ENCODE assay signal across 20 cellular contexts in genomic region chr1:66557157-66557556, GRCh38. TPM values are rescaled to one million over a fixed set of nuclear protein-coding genes. Genes with fewer than 3 reads are reported as not detected.
"Had no signal": no experiment of that assay in that cellular context is flagged by ENCODE, and none has a peak within 500 bp of the region (broad histone marks: within the 10 kb centered on the region; RNA-seq: fewer than 3 reads in every experiment).

No MANE protein-coding gene starts in this region.

- H3K27ac Mint-ChIP-seq: activated CD8-positive, alpha-beta memory T cell treated with anti-CD3 and anti-CD28 coated beads, Interleukin-2, amount 10 ng/mL, durations not matched to agents 7 days and 5 days; activated naive CD4-positive, alpha-beta T cell treated with anti-CD3 and anti-CD28 coated beads, Interleukin-2, amount 50 U/mL, for 72 hours; neural progenitor cell; stimulated activated naive CD8-positive, alpha-beta T cell treated with anti-CD3 and anti-CD28 coated beads, Interleukin-15, Interleukin-2, amounts not matched to agents 100 ng/mL and 50 ng/mL, for 24 hours; T-helper 2 cell treated with Interferon-gamma antibody and Interleukin-4, amounts not matched to agents 5 μg/mL and 100 μg/mL, for 36 hours had no signal

- H3K4me3 ChIP-seq: breast epithelium, neural progenitor cell, testis had no signal

- H3K4me1 ChIP-seq: breast epithelium, neural progenitor cell, parathyroid adenoma, testis had no signal

- H3K4me3 Mint-ChIP-seq: activated CD8-positive, alpha-beta memory T cell treated with anti-CD3 and anti-CD28 coated beads, Interleukin-2, amount 10 ng/mL, durations not matched to agents 7 days and 5 days; activated T-cell treated with anti-CD3 and anti-CD28 coated beads, Interleukin-2, amount 50 U/mL, for 4 hours; neural progenitor cell; stimulated activated naive CD8-positive, alpha-beta T cell treated with anti-CD3 and anti-CD28 coated beads, Interleukin-15, Interleukin-2, amounts not matched to agents 100 ng/mL and 50 ng/mL, for 24 hours; T-helper 2 cell treated with Interferon-gamma antibody and Interleukin-4, amounts not matched to agents 5 μg/mL and 100 μg/mL, for 36 hours had no signal

- H3K9me3 ChIP-seq: breast epithelium, testis had no signal

- H3K36me3 ChIP-seq: breast epithelium, neural progenitor cell had no signal

- FAIRE-seq: endometrium had no signal

- H3K9ac ChIP-seq: neural progenitor cell, parathyroid adenoma had no signal

- H3K9me3 Mint-ChIP-seq: activated naive CD4-positive, alpha-beta T cell treated with anti-CD3 and anti-CD28 coated beads, Interleukin-2, amount 50 U/mL, for 72 hours; activated T-cell treated with anti-CD3 and anti-CD28 coated beads, Interleukin-2, amount 50 U/mL, for 4 hours; neural progenitor cell; stimulated activated naive CD8-positive, alpha-beta T cell treated with anti-CD3 and anti-CD28 coated beads, Interleukin-15, Interleukin-2, amounts not matched to agents 100 ng/mL and 50 ng/mL, for 24 hours; T-helper 2 cell treated with Interferon-gamma antibody and Interleukin-4, amounts not matched to agents 5 μg/mL and 100 μg/mL, for 36 hours had no signal

- H3K27me3 ChIP-seq: breast epithelium, dorsolateral prefrontal cortex, neural progenitor cell, testis had no signal

- H3K4me1 Mint-ChIP-seq: activated CD8-positive, alpha-beta memory T cell treated with anti-CD3 and anti-CD28 coated beads, Interleukin-2, amount 10 ng/mL, durations not matched to agents 7 days and 5 days; neural progenitor cell had no signal

- H3K36me3 Mint-ChIP-seq: activated CD8-positive, alpha-beta memory T cell treated with anti-CD3 and anti-CD28 coated beads, Interleukin-2, amount 10 ng/mL, durations not matched to agents 7 days and 5 days; activated naive CD4-positive, alpha-beta T cell treated with anti-CD3 and anti-CD28 coated beads, Interleukin-2, amount 50 U/mL, for 72 hours; neural progenitor cell had no signal

- H3K27ac ChIP-seq: breast epithelium, neural progenitor cell, parathyroid adenoma, testis had no signal

- H3K79me2 ChIP-seq: parathyroid adenoma had no signal

- DNase-seq: activated CD4-positive, alpha-beta T cell treated with anti-CD3 and anti-CD28 coated beads, Interleukin-2, amount 50 U/mL, for 4 hours; activated CD4-positive, CD25-positive, alpha-beta regulatory T cell treated with anti-CD3 and anti-CD28 coated beads, Interleukin-2, amount 50 U/mL, for 72 hours; activated CD8-positive, alpha-beta memory T cell treated with anti-CD3 and anti-CD28 coated beads, Interleukin-2, amount 10 ng/mL, durations not matched to agents 7 days and 5 days; activated effector memory CD4-positive, alpha-beta T cell treated with anti-CD3 and anti-CD28 coated beads, Interleukin-2, amount 50 U/mL, for 16 hours; activated T-cell treated with anti-CD3 and anti-CD28 coated beads, Interleukin-2, amount 50 U/mL, for 4 hours; dorsolateral prefrontal cortex; hippocampal formation; kidney glomerular epithelial cell; midbrain; stimulated activated CD4-positive, alpha-beta T cell treated with anti-CD3 and anti-CD28 coated beads, Interleukin-4, amount 100 ng/mL, for 1 hour; stimulated activated CD8-positive, alpha-beta memory T cell treated with anti-CD3 and anti-CD28 coated beads, Interleukin-4, amount 100 ng/mL, for 48 hours; testis had no signal

- ATAC-seq: activated CD8-positive, alpha-beta memory T cell treated with anti-CD3 and anti-CD28 coated beads, Interleukin-2, amount 10 ng/mL, durations not matched to agents 7 days and 5 days; activated naive CD4-positive, alpha-beta T cell treated with anti-CD3 and anti-CD28 coated beads, Interleukin-2, amount 50 U/mL, for 72 hours; activated T-cell treated with anti-CD3 and anti-CD28 coated beads, Interleukin-2, amount 50 U/mL, for 4 hours; esophagus mucosa had no signal

- H2AFZ ChIP-seq: neural progenitor cell, parathyroid adenoma had no signal

- H3K27me3 Mint-ChIP-seq: stimulated activated naive CD8-positive, alpha-beta T cell treated with anti-CD3 and anti-CD28 coated beads, Interleukin-15, Interleukin-2, amounts not matched to agents 100 ng/mL and 50 ng/mL, for 24 hours had no signal

- H3K4me2 ChIP-seq: neural progenitor cell had no signal

RNA-seq across cellular contexts. Expression of gene SGIP1, which starts 23.2 kb away (rescaled TPM):
- total RNA-seq: activated CD8-positive, alpha-beta memory T cell treated with anti-CD3 and anti-CD28 coated beads, Interleukin-2, amount 10 ng/mL, durations not matched to agents 7 days and 5 days; activated naive CD4-positive, alpha-beta T cell treated with anti-CD3 and anti-CD28 coated beads, Interleukin-2, amount 50 U/mL, for 72 hours; activated T-cell treated with anti-CD3 and anti-CD28 coated beads, Interleukin-2, amount 50 U/mL, for 4 hours had no signal
